In the genomic region with DNA sequence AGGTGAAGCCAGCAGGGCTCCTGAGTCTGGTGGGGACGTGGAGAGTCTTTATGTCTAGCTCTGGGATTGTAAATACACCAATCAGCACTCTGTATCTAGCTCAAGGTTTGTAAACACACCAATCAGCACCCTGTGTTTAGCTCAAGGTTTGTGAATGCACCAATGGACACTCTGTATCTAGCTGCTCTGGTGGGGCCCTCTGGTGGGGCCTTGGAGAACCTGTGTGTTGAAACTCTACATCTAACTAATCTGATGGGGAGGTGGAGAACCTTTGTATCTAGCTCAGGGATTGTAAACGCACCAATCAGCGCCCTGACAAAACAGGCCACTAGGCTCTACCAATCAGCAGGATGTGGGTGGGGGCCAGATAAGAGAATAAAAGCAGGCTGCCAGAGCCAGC, we compare ENCODE assay signal across 8 cellular contexts.
A peak's percentile ranks its signal among the peaks of the same experiment; 100 is the strongest.
DNase-seq lines count a peak whose midpoint lies in the region; ATAC-seq and TF ChIP-seq lines count a peak whose summit lies in the region.
"Not testable (repeated sequence)": the region's sequence is repeated elsewhere in the genome, so short reads cannot be mapped to it uniquely, and the experiment has no call there.

No MANE protein-coding gene starts in this region.

- peak in 2 of 3 donors; percentile 13 to 30 for DNase-seq in CD4-positive, CD25-positive, alpha-beta regulatory T cell
- not testable (repeated sequence) for DNase-seq in HFFc6; SK-N-SH; activated T-cell treated with anti-CD3 and anti-CD28 coated beads, Interleukin-2, amount 50 U/mL, for 72 hours; activated naive CD8-positive, alpha-beta T cell treated with anti-CD3 and anti-CD28 coated beads, Interleukin-2, amount 10 ng/mL, durations not matched to agents 7 days and 5 days
- peak; percentile 42 for DNase-seq in activated CD4-positive, alpha-beta T cell treated with anti-CD3 and anti-CD28 coated beads for 48 hours
- peak; percentile 42 for DNase-seq in lower lobe of right lung

- not testable (repeated sequence) for H3K9me2 ChIP-seq in SK-N-SH

- H3K36me3 Mint-ChIP-seq in CD4-positive, CD25-positive, alpha-beta regulatory T cell; HFFc6 (ENCODE audit: low read depth); stimulated activated memory B cell treated with anti-CD40 and anti-IgM and Interleukin-4, amounts not matched to agents 10 μg/mL and 1 μg/mL and 100 μg/mL, for 72 hours: not testable (repeated sequence)
- H3K36me3 Mint-ChIP-seq in activated T-cell treated with anti-CD3 and anti-CD28 coated beads, Interleukin-2, amount 50 U/mL, for 72 hours (ENCODE audit: insufficient read depth in 2 of 2) = peaks cover 10 to 18% of the 10 kb centered on the region in 2 donors
- H3K36me3 Mint-ChIP-seq in activated naive CD8-positive, alpha-beta T cell treated with anti-CD3 and anti-CD28 coated beads, Interleukin-2, amount 10 ng/mL, durations not matched to agents 7 days and 5 days = peaks cover 33% of the 10 kb centered on the region

- POLR2A ChIA-PET in SK-N-SH (lab: Yijun Ruan, JAX) = not testable (repeated sequence)
- POLR2A ChIA-PET in activated naive CD8-positive, alpha-beta T cell treated with anti-CD3 and anti-CD28 coated beads, Interleukin-2, amount 10 ng/mL, durations not matched to agents 7 days and 5 days (lab: Charles Lee) = interaction anchor here (1.1 to 3.7 kb wide), 2 partner anchors 29 to 241 kb away, joined by 3 to 14 read pairs; a partner anchor contains a TSS

- not testable (repeated sequence) for H3K9ac ChIP-seq in SK-N-SH

- CTCF ChIA-PET in SK-N-SH (lab: Yijun Ruan, JAX) = interaction anchor here (0.5 kb wide), 1 partner anchor 82 kb away, joined by 3 read pairs; no protein-coding TSS in a partner anchor

- peaks cover 37% of the 10 kb centered on the region for H3K4me1 ChIP-seq in CD4-positive, CD25-positive, alpha-beta regulatory T cell (ENCODE audit: control insufficient read depth, insufficient read depth, low read length, poor library complexity, severe bottlenecking)
- not testable (repeated sequence) for H3K4me1 ChIP-seq in SK-N-SH (ENCODE audit: control insufficient read depth in 1 of 2, insufficient read depth in 2 of 2, low read depth in 1 of 2, low read length in 1 of 2); lower lobe of right lung

- not testable (repeated sequence) for H3K27ac ChIP-seq in CD4-positive, CD25-positive, alpha-beta regulatory T cell (ENCODE audit: insufficient read depth, low read length, poor library complexity, severe bottlenecking); SK-N-SH (ENCODE audit: low read depth in 2 of 2, low read length in 1 of 2); lower lobe of right lung

- intact Hi-C loops in lower lobe of right lung (cut with DNase I) = not testable (repeated sequence)

- not testable (repeated sequence) for TF ChIP-seq RAD21 in SK-N-SH (IDR thresholded peaks at IDR 0.05; ENCODE audit: low read length)

- H3K4me3 ChIP-seq in CD4-positive, CD25-positive, alpha-beta regulatory T cell (ENCODE audit: low read depth, low read length); SK-N-SH (ENCODE audit: low read depth in 2 of 2, low read length in 1 of 2); lower lobe of right lung: not testable (repeated sequence)

- H3K27me3 Mint-ChIP-seq in CD4-positive, CD25-positive, alpha-beta regulatory T cell; HFFc6 (ENCODE audit: insufficient read depth); activated T-cell treated with anti-CD3 and anti-CD28 coated beads, Interleukin-2, amount 50 U/mL, for 72 hours (ENCODE audit: low read depth); activated naive CD8-positive, alpha-beta T cell treated with anti-CD3 and anti-CD28 coated beads, Interleukin-2, amount 10 ng/mL, durations not matched to agents 7 days and 5 days; stimulated activated memory B cell treated with anti-CD40 and anti-IgM and Interleukin-4, amounts not matched to agents 10 μg/mL and 1 μg/mL and 100 μg/mL, for 72 hours: not testable (repeated sequence)

- H4K20me1 ChIP-seq in SK-N-SH (ENCODE audit: insufficient read depth) = not testable (repeated sequence)

- peaks cover 23 to 59% (median 46%) of the 10 kb centered on the region in 4 donors for H3K4me1 Mint-ChIP-seq in CD4-positive, CD25-positive, alpha-beta regulatory T cell
- peaks cover 16% of the 10 kb centered on the region for H3K4me1 Mint-ChIP-seq in HFFc6 (ENCODE audit: low read depth)
- H3K4me1 Mint-ChIP-seq in activated T-cell treated with anti-CD3 and anti-CD28 coated beads, Interleukin-2, amount 50 U/mL, for 72 hours (ENCODE audit: low read depth) = peaks cover 79% of the 10 kb centered on the region
- H3K4me1 Mint-ChIP-seq in activated naive CD8-positive, alpha-beta T cell treated with anti-CD3 and anti-CD28 coated beads, Interleukin-2, amount 10 ng/mL, durations not matched to agents 7 days and 5 days = peaks cover 62% of the 10 kb centered on the region
- H3K4me1 Mint-ChIP-seq in stimulated activated memory B cell treated with anti-CD40 and anti-IgM and Interleukin-4, amounts not matched to agents 10 μg/mL and 1 μg/mL and 100 μg/mL, for 72 hours = peaks cover 41% of the 10 kb centered on the region

- not testable (repeated sequence) for H3K4me2 ChIP-seq in SK-N-SH

- peak overlapping the region; percentile 26 to 67 (median 40) for H3K27ac Mint-ChIP-seq in CD4-positive, CD25-positive, alpha-beta regulatory T cell
- H3K27ac Mint-ChIP-seq in HFFc6 = not testable (repeated sequence)
- peak overlapping the region; percentile 34 for H3K27ac Mint-ChIP-seq in activated T-cell treated with anti-CD3 and anti-CD28 coated beads, Interleukin-2, amount 50 U/mL, for 72 hours
- H3K27ac Mint-ChIP-seq in activated naive CD8-positive, alpha-beta T cell treated with anti-CD3 and anti-CD28 coated beads, Interleukin-2, amount 10 ng/mL, durations not matched to agents 7 days and 5 days = peak overlapping the region; percentile 73
- peak overlapping the region; percentile 17 for H3K27ac Mint-ChIP-seq in stimulated activated memory B cell treated with anti-CD40 and anti-IgM and Interleukin-4, amounts not matched to agents 10 μg/mL and 1 μg/mL and 100 μg/mL, for 72 hours

- H3K9me3 Mint-ChIP-seq in CD4-positive, CD25-positive, alpha-beta regulatory T cell; HFFc6; activated T-cell treated with anti-CD3 and anti-CD28 coated beads, Interleukin-2, amount 50 U/mL, for 72 hours; activated naive CD8-positive, alpha-beta T cell treated with anti-CD3 and anti-CD28 coated beads, Interleukin-2, amount 10 ng/mL, durations not matched to agents 7 days and 5 days; stimulated activated memory B cell treated with anti-CD40 and anti-IgM and Interleukin-4, amounts not matched to agents 10 μg/mL and 1 μg/mL and 100 μg/mL, for 72 hours: not testable (repeated sequence)

- ATAC-seq in CD4-positive, CD25-positive, alpha-beta regulatory T cell (ENCODE audit: low read depth in 2 of 2); activated T-cell treated with anti-CD3 and anti-CD28 coated beads, Interleukin-2, amount 50 U/mL, for 72 hours (replicated peaks in 1 of 2); activated naive CD8-positive, alpha-beta T cell treated with anti-CD3 and anti-CD28 coated beads, Interleukin-2, amount 10 ng/mL, durations not matched to agents 7 days and 5 days (ENCODE audit: low read depth); lower lobe of right lung; stimulated activated memory B cell treated with anti-CD40 and anti-IgM and Interleukin-4, amounts not matched to agents 10 μg/mL and 1 μg/mL and 100 μg/mL, for 72 hours: not testable (repeated sequence)

- peak; percentile 21; the same call in 1 of the 2 replicates for TF ChIP-seq CTCF in HFFc6 (IDR thresholded peaks at IDR 0.05)
- TF ChIP-seq CTCF in SK-N-SH (IDR thresholded peaks at IDR 0.05) = 0 out of 2 replicates have a peak, but pooled peaks have one; percentile 14
- TF ChIP-seq CTCF in lower lobe of right lung (IDR thresholded peaks at IDR 0.05) = not testable (repeated sequence)

- H3F3A ChIP-seq in SK-N-SH (replicated peaks; ENCODE audit: insufficient read depth) = not testable (repeated sequence)

- not testable (repeated sequence) for H3K36me3 ChIP-seq in CD4-positive, CD25-positive, alpha-beta regulatory T cell (ENCODE audit: control insufficient read depth, insufficient read depth, low read length); SK-N-SH (replicated peaks in 1 of 2; ENCODE audit: control insufficient read depth in 1 of 2, insufficient read depth in 2 of 2, low read length in 1 of 2); lower lobe of right lung

- H3K4me3 Mint-ChIP-seq in CD4-positive, CD25-positive, alpha-beta regulatory T cell = peak overlapping the region in 2 of 4 donors; percentile 22 to 30
- not testable (repeated sequence) for H3K4me3 Mint-ChIP-seq in HFFc6; activated naive CD8-positive, alpha-beta T cell treated with anti-CD3 and anti-CD28 coated beads, Interleukin-2, amount 10 ng/mL, durations not matched to agents 7 days and 5 days; stimulated activated memory B cell treated with anti-CD40 and anti-IgM and Interleukin-4, amounts not matched to agents 10 μg/mL and 1 μg/mL and 100 μg/mL, for 72 hours
- peak overlapping the region in 1 of 2 donors; percentile 37 for H3K4me3 Mint-ChIP-seq in activated T-cell treated with anti-CD3 and anti-CD28 coated beads, Interleukin-2, amount 50 U/mL, for 72 hours

- WGBS in SK-N-SH (ENCODE audit: low lambda C conversion rate) = 40% methylated on average over 1 of the region's 3 CpGs

- not testable (repeated sequence) for H2AFZ ChIP-seq in SK-N-SH (ENCODE audit: low read depth)

- H3K9me3 ChIP-seq in CD4-positive, CD25-positive, alpha-beta regulatory T cell (ENCODE audit: control insufficient read depth in 2 of 2, low read length in 2 of 2); SK-N-SH; lower lobe of right lung: not testable (repeated sequence)

- TF ChIP-seq EP300 in SK-N-SH (IDR thresholded peaks at IDR 0.05; ENCODE audit: borderline replicate concordance in 1 of 2, low read depth in 1 of 2, low read length in 1 of 2) = not testable (repeated sequence)

- not testable (repeated sequence) for H3K27me3 ChIP-seq in CD4-positive, CD25-positive, alpha-beta regulatory T cell (ENCODE audit: control insufficient read depth, insufficient read depth, low read length); SK-N-SH (ENCODE audit: insufficient read depth); lower lobe of right lung (ENCODE audit: low read depth)

- not testable (repeated sequence) for H3K79me2 ChIP-seq in SK-N-SH (ENCODE audit: insufficient read depth)
